ENCODE assay signal across 1 cellular context in genomic region chr7:112939589-112940313, GRCh38.
TF ChIP-seq lines count a peak whose summit lies in the region.

No MANE protein-coding gene starts in this region.

TF ChIP-seq in K562, 482 proteins besides CTCF, POLR2A, EP300 and RAD21 (continued from another document and continues in another):
- TF ChIP-seq E2F1 (CRISPR knock-in tag; IDR thresholded peaks at IDR 0.05), result no peak
- no peak for TF ChIP-seq MITF (IDR thresholded peaks at IDR 0.05)
- TF ChIP-seq PTTG1 (tag; IDR thresholded peaks at IDR 0.05; ENCODE audit: low read depth), result no peak
- no peak for TF ChIP-seq TAF15 (IDR thresholded peaks at IDR 0.05; ENCODE audit: low read depth, low read length)
- TF ChIP-seq NR2F6 (CRISPR knock-in tag; IDR thresholded peaks at IDR 0.05), result no peak
- TF ChIP-seq ZNF507 (tag; conservative IDR thresholded peaks at IDR 0.05), result no peak
- TF ChIP-seq E2F4 (CRISPR knock-in tag; IDR thresholded peaks at IDR 0.05; ENCODE audit: low read depth), result no peak
- no peak for TF ChIP-seq KAT8 (IDR thresholded peaks at IDR 0.05; ENCODE audit: low read depth)
- no peak for TF ChIP-seq GTF2E2 (tag; IDR thresholded peaks at IDR 0.05)
- TF ChIP-seq CEBPB (tag; IDR thresholded peaks at IDR 0.05), result no peak
- no peak for TF ChIP-seq ZNF830 (CRISPR knock-in tag; IDR thresholded peaks at IDR 0.05)
- TF ChIP-seq EGR1 (conservative IDR thresholded peaks at IDR 0.05), result peak; percentile 90
- no peak for TF ChIP-seq DNMT1 (IDR thresholded peaks at IDR 0.05)
- 0 out of 2 replicates have a peak, but pooled peaks have one; percentile 49 for TF ChIP-seq L3MBTL2 (IDR thresholded peaks at IDR 0.05)
- TF ChIP-seq ASH1L (IDR thresholded peaks at IDR 0.05; ENCODE audit: borderline replicate concordance, low read depth, partially characterized antibody), result peak; percentile 89
- TF ChIP-seq MBD1 (CRISPR knock-in tag; IDR thresholded peaks at IDR 0.05), result no peak
- TF ChIP-seq ARID2 (IDR thresholded peaks at IDR 0.05), result no peak
- TF ChIP-seq ZNF740 (CRISPR knock-in tag; IDR thresholded peaks at IDR 0.05), result no peak
- TF ChIP-seq ZNF740 (tag; IDR thresholded peaks at IDR 0.05), result no peak
- TF ChIP-seq ZNF274 (IDR thresholded peaks at IDR 0.05; ENCODE audit: borderline replicate concordance, low read depth, low read length), result no peak
- TF ChIP-seq PRDM10 (IDR thresholded peaks at IDR 0.05; ENCODE audit: partially characterized antibody), result no peak
- no peak for TF ChIP-seq BRD9 (IDR thresholded peaks at IDR 0.05; ENCODE audit: low read depth, partially characterized antibody)
- TF ChIP-seq KDM4B (IDR thresholded peaks at IDR 0.05; ENCODE audit: borderline replicate concordance in 2 of 2, low read depth in 1 of 2), result no peak
- no peak for TF ChIP-seq TCFL5 (CRISPR knock-in tag; conservative IDR thresholded peaks at IDR 0.05)
- TF ChIP-seq NFIC (IDR thresholded peaks at IDR 0.05), result no peak
- TF ChIP-seq ELF2 (CRISPR knock-in tag; IDR thresholded peaks at IDR 0.05), result no peak
- TF ChIP-seq ZNF583 (CRISPR knock-in tag; IDR thresholded peaks at IDR 0.05), result peak; percentile 77
- TF ChIP-seq MEF2D (tag; conservative IDR thresholded peaks at IDR 0.05; ENCODE audit: low read depth), result no peak
- TF ChIP-seq ZNF263 (CRISPR knock-in tag; IDR thresholded peaks at IDR 0.05; ENCODE audit: borderline replicate concordance), result peak; percentile 92
- peak; percentile 87; the same call in 1 of the 2 replicates for TF ChIP-seq PHB (CRISPR knock-in tag; IDR thresholded peaks at IDR 0.05)
- no peak for TF ChIP-seq RBM22 (IDR thresholded peaks at IDR 0.05; ENCODE audit: low read depth, low read length, poor library complexity, severe bottlenecking)
- no peak for TF ChIP-seq ZNF699 (CRISPR knock-in tag; IDR thresholded peaks at IDR 0.05; ENCODE audit: insufficient replicate concordance)
- no peak for TF ChIP-seq MED1 (CRISPR knock-in tag; IDR thresholded peaks at IDR 0.05; ENCODE audit: borderline replicate concordance)
- peak; percentile 95 for TF ChIP-seq DACH1 (IDR thresholded peaks at IDR 0.05; ENCODE audit: partially characterized antibody)
- TF ChIP-seq ZNF224 (CRISPR knock-in tag; IDR thresholded peaks at IDR 0.05), result no peak
- no peak for TF ChIP-seq HNRNPL (IDR thresholded peaks at IDR 0.05; ENCODE audit: low read depth, low read length)
- TF ChIP-seq EWSR1 (IDR thresholded peaks at IDR 0.05; ENCODE audit: borderline replicate concordance, low read depth, partially characterized antibody), result no peak
- TF ChIP-seq SP2 (IDR thresholded peaks at IDR 0.05; ENCODE audit: extremely low read depth, low read depth, low read length, poor library complexity, severe bottlenecking), result peak; percentile 80
- no peak for TF ChIP-seq STAT5B (CRISPR knock-in tag; IDR thresholded peaks at IDR 0.05)
- peak; percentile 82 for TF ChIP-seq GABPB1 (CRISPR knock-in tag; IDR thresholded peaks at IDR 0.05)
- no peak for TF ChIP-seq NELFE (IDR thresholded peaks at IDR 0.05; ENCODE audit: insufficient read depth, insufficient read length)
- peak; percentile 84 for TF ChIP-seq SUPT5H (IDR thresholded peaks at IDR 0.05)
- TF ChIP-seq ZBTB33 (CRISPR knock-in tag; IDR thresholded peaks at IDR 0.05), result no peak
- TF ChIP-seq PHF20 (IDR thresholded peaks at IDR 0.05; ENCODE audit: partially characterized antibody), result peak; percentile 48
- TF ChIP-seq ZNF586 (CRISPR knock-in tag; conservative IDR thresholded peaks at IDR 0.05), result no peak
- no peak for TF ChIP-seq CHD1 (IDR thresholded peaks at IDR 0.05; ENCODE audit: low read length)
- no peak for TF ChIP-seq FOXJ3 (CRISPR knock-in tag; IDR thresholded peaks at IDR 0.05)
- TF ChIP-seq ELF1 (tag; IDR thresholded peaks at IDR 0.05), result 0 out of 2 replicates have a peak, but pooled peaks have one; percentile 53
- TF ChIP-seq TSC22D4 (tag; IDR thresholded peaks at IDR 0.05), result no peak
- TF ChIP-seq SP1 (CRISPR knock-in tag; IDR thresholded peaks at IDR 0.05), result peak; percentile 77; the same call in 1 of the 2 replicates
- TF ChIP-seq NUFIP1 (IDR thresholded peaks at IDR 0.05; ENCODE audit: partially characterized antibody), result no peak
- TF ChIP-seq PRMT5 (CRISPR knock-in tag; IDR thresholded peaks at IDR 0.05), result no peak
- TF ChIP-seq CBFA2T3 (IDR thresholded peaks at IDR 0.05), result peak; percentile 12; the same call in 1 of the 2 replicates
- no peak for TF ChIP-seq HMG20B (CRISPR knock-in tag; IDR thresholded peaks at IDR 0.05)
- TF ChIP-seq ILF3 (IDR thresholded peaks at IDR 0.05; ENCODE audit: borderline replicate concordance), result no peak
- no peak for TF ChIP-seq ARID3A (IDR thresholded peaks at IDR 0.05; ENCODE audit: borderline replicate concordance, low read depth, low read length)
- no peak for TF ChIP-seq PREB (CRISPR knock-in tag; IDR thresholded peaks at IDR 0.05)
- TF ChIP-seq ZNF717 (CRISPR knock-in tag; IDR thresholded peaks at IDR 0.05), result no peak
- TF ChIP-seq MEIS2 (IDR thresholded peaks at IDR 0.05; ENCODE audit: partially characterized antibody), result peak; percentile 94
- peak; percentile 87 for TF ChIP-seq POLR2G (IDR thresholded peaks at IDR 0.05; ENCODE audit: low read depth, low read length)
